ENCODE assay signal across 1 cellular context in genomic region chr17:36443777-36444176, GRCh38.
A peak's percentile ranks its signal among the peaks of the same experiment; 100 is the strongest.
TF ChIP-seq lines count a peak whose summit lies in the region.

No MANE protein-coding gene starts in this region.

TF ChIP-seq in HEK293, 187 proteins besides CTCF, POLR2A, EP300 and RAD21 (continued from another document):
- TF ChIP-seq PRDM4 (tag by site-specific recombination; IDR thresholded peaks at IDR 0.05) = 0 out of 2 replicates have a peak, but pooled peaks have one; percentile 21
- TF ChIP-seq ZNF610 (tag by site-specific recombination; IDR thresholded peaks at IDR 0.05; ENCODE audit: borderline replicate concordance) = peak; percentile 96
- TF ChIP-seq ZNF677 (tag by site-specific recombination; IDR thresholded peaks at IDR 0.05) = no peak
- TF ChIP-seq ZNF645 (tag by site-specific recombination; IDR thresholded peaks at IDR 0.05) = no peak
